8 cellular contexts compared by ENCODE assay signal in the genomic region with DNA sequence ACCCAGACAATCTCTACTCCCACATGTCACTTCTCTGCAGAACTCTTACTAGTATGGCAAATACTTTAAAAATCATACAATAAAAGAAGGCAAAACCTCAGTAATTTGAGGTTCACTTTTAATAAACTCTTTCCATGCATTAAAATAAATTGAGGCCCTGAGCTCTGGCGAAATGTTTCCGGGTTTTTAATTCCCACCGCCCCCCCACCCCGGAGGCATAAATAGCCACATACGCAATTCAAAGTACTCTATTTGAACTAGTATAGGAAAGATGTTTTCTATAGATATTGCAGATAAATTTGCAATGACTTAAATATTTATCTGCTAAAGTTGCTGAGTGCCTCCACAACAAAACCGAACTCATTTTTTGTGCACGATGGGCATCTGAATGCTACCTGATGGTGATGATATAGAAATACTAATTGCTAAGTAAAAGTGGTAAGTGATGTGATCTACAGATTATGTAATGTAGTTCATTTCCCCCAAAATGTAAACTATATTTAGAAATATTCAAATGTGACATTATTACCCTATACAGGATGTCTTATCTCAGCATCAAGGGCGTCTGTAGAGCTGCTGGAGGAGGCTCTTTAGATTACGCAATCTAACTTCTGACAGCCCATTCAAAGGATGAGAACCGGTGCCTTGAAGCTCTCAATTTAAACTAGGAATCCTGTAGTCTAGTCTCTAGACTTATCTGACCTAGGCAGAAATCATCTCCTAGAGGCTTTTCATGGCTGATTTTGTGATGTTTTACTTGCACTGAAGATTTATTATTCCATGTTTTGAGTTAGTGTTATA. TPM values are rescaled to one million over a fixed set of nuclear protein-coding genes. Genes with fewer than 3 reads are reported as not detected.
DNase-seq lines count a peak whose midpoint lies in the region; ATAC-seq and TF ChIP-seq lines count a peak whose summit lies in the region.

No MANE protein-coding gene starts in this region.

- H3K4me1 ChIP-seq in right atrium auricular region (peaks cover 0 to 62% of the 10 kb centered on the region in 2 donors), OCI-LY3 (ENCODE audit: low read length) (peaks cover 68% of the 10 kb centered on the region), muscle layer of duodenum (ENCODE audit: control insufficient read depth in 1 of 2, insufficient read depth in 2 of 2, low read length in 2 of 2) (peaks cover 34 to 36% of the 10 kb centered on the region in 2 donors)

- peaks cover 40% of the 10 kb centered on the region for H3K79me2 ChIP-seq in OCI-LY3 (ENCODE audit: low read length)

- H3K27me3 ChIP-seq in right atrium auricular region = no peaks in the 10 kb centered on the region
- H3K27me3 ChIP-seq in OCI-LY3 (ENCODE audit: low read depth, low read length) = no peaks in the 10 kb centered on the region
- no peaks in the 10 kb centered on the region for H3K27me3 ChIP-seq in muscle layer of duodenum (ENCODE audit: low read depth, low read length)

- H3K36me3 ChIP-seq in right atrium auricular region = peaks cover 9% of the 10 kb centered on the region
- peaks cover 38% of the 10 kb centered on the region for H3K36me3 ChIP-seq in OCI-LY3 (replicated peaks; ENCODE audit: low read depth, low read length)
- peaks cover 12 to 14% of the 10 kb centered on the region in 2 donors for H3K36me3 ChIP-seq in muscle layer of duodenum (ENCODE audit: control insufficient read depth in 1 of 2, insufficient read depth in 2 of 2, low read length in 2 of 2)

- peak overlapping the region; percentile 66; the same call in 1 of the 2 replicates for H3K4me2 ChIP-seq in OCI-LY3 (ENCODE audit: low read length)

- H3K4me3 ChIP-seq in right atrium auricular region (peak overlapping the region in 1 of 2 donors; percentile 51), OCI-LY3 (ENCODE audit: low read length) (no peak overlapping the region), muscle layer of duodenum (ENCODE audit: low read depth in 1 of 2, low read length in 2 of 2) (peak overlapping the region; percentile 65 to 93)

- H3K27ac ChIP-seq in right atrium auricular region (peak overlapping the region; percentile 100), OCI-LY3 (ENCODE audit: low read length) (peak overlapping the region; percentile 58), muscle layer of duodenum (ENCODE audit: low read length) (peak overlapping the region; percentile 100)

- DNase-seq in right atrium auricular region (ENCODE audit: low spot score) (peak; percentile 56), left cardiac atrium (no peak), T-helper 9 cell (no peak), AG20443 (ENCODE audit: low spot score) (no peak), amygdala (lab: John Stamatoyannopoulos, UW) (no peak)
- DNase-seq in central memory CD4-positive, alpha-beta T cell = peak; percentile 75

- TF ChIP-seq CTCF in right atrium auricular region (IDR thresholded peaks at IDR 0.05) (no peak), OCI-LY3 (IDR thresholded peaks at IDR 0.05; ENCODE audit: low read depth, low read length) (no peak)

- intact Hi-C loops in left cardiac atrium (cut with DNase I) = no loop called here

- H3K9me3 ChIP-seq in right atrium auricular region (no peaks in the 10 kb centered on the region), OCI-LY3 (ENCODE audit: insufficient read depth, low read length) (no peaks in the 10 kb centered on the region), muscle layer of duodenum (ENCODE audit: control insufficient read depth in 1 of 2, low read length in 2 of 2) (no peaks in the 10 kb centered on the region)

- H2AFZ ChIP-seq in OCI-LY3 (ENCODE audit: low read depth, low read length) = no peak overlapping the region

- peaks cover 38% of the 10 kb centered on the region for H4K20me1 ChIP-seq in OCI-LY3 (ENCODE audit: insufficient read depth, low read length)

- no peak for ATAC-seq in left cardiac atrium

- no peak overlapping the region for H3K9ac ChIP-seq in OCI-LY3 (ENCODE audit: low read length)

RNA-seq across cellular contexts. Expression of a gene that starts 8.6 kb away (rescaled TPM):
- total RNA-seq in right atrium auricular region (10 to 100 TPM; 74.5 to 76.3 TPM), left cardiac atrium (100 to 1,000 TPM in 1 of 2 donors, 10 to 100 TPM in 1; 98.0 to 100 TPM)

Comparison
In these comparisons a context has a peak if more than half of its experiments do, and no peak if none do; other contexts are left out.
1. DNase-seq: peak in right atrium auricular region (single experiment) and central memory CD4-positive, alpha-beta T cell (single experiment); none in left cardiac atrium (single experiment), T-helper 9 cell (single experiment), AG20443 (single experiment) and amygdala (0 of 56).
2. Peak in every context shown above with its lines, with median percentiles within 50 percentile points of each other: H3K27ac ChIP-seq.